ENCODE assay signal across 1 cellular context in the genomic region with DNA sequence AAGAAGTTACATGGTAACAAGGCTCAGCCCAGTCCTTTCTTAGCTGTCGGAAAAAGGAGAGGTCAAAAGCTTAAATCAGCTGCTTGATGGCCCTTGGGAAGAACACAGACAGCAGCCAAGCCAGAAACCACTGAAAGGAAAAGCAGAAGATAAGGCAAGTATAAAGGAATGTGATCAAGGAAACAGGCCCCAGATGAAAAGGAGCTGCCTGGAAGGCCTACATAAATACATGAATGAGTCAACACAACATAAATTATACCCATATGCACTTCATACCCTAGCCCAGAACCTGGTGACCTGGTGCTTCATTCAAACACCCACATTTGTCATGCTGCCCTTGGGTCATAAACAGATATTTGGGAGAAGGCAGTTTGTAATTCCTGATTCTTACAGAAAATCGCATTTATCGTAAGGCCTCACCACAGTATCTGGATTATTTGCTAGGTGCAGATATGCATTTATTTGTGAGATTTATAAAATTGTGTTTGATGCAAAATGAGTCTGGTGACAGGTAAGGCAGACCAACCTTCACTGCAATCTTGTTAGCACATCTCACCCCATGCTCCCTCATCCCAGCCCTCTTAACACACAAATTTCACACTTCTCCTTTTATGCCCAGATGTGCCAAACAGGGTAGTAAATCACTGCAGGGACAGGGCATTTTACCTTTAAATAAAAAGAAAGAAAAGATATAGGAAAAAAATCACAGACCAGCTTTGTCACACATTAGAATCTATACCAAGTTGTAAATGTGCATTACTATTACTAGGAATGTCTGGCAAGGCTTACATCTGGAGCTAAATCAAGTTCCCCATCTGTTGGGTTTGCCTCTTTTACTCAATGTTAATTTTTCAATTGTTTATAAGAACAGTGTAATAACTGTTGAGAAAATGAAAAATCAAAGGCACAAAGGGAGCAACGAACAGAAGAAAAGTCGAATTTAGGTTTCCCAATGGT.
TF ChIP-seq lines count a peak whose summit lies in the region.

No MANE protein-coding gene starts in this region.

TF ChIP-seq in SK-N-SH, 30 proteins besides CTCF, POLR2A, EP300 and RAD21 (continued from another document):
- TF ChIP-seq, protein P1, sequence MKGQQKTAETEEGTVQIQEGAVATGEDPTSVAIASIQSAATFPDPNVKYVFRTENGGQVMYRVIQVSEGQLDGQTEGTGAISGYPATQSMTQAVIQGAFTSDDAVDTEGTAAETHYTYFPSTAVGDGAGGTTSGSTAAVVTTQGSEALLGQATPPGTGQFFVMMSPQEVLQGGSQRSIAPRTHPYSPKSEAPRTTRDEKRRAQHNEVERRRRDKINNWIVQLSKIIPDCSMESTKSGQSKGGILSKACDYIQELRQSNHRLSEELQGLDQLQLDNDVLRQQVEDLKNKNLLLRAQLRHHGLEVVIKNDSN (IDR thresholded peaks at IDR 0.05; ENCODE audit: borderline replicate concordance, low read depth): no peak
- peak; percentile 63; the same call in 1 of the 2 replicates for TF ChIP-seq SIN3A (IDR thresholded peaks at IDR 0.05; ENCODE audit: borderline replicate concordance, low read depth, low read length)
- no peak for TF ChIP-seq FOXJ3 (CRISPR knock-in tag; IDR thresholded peaks at IDR 0.05)
- no peak for TF ChIP-seq NRF1 (IDR thresholded peaks at IDR 0.05; ENCODE audit: low read depth, low read length)
- TF ChIP-seq, protein P2, sequence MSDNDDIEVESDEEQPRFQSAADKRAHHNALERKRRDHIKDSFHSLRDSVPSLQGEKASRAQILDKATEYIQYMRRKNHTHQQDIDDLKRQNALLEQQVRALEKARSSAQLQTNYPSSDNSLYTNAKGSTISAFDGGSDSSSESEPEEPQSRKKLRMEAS (IDR thresholded peaks at IDR 0.05; ENCODE audit: low read depth): peak; percentile 54; the same call in 1 of the 2 replicates
- TF ChIP-seq JUND (IDR thresholded peaks at IDR 0.05): peak; percentile 72
- peak; percentile 74 for TF ChIP-seq NFIC (IDR thresholded peaks at IDR 0.05; ENCODE audit: borderline replicate concordance)
- no peak for TF ChIP-seq GABPA (IDR thresholded peaks at IDR 0.05; ENCODE audit: low read depth)
- TF ChIP-seq, protein P3, sequence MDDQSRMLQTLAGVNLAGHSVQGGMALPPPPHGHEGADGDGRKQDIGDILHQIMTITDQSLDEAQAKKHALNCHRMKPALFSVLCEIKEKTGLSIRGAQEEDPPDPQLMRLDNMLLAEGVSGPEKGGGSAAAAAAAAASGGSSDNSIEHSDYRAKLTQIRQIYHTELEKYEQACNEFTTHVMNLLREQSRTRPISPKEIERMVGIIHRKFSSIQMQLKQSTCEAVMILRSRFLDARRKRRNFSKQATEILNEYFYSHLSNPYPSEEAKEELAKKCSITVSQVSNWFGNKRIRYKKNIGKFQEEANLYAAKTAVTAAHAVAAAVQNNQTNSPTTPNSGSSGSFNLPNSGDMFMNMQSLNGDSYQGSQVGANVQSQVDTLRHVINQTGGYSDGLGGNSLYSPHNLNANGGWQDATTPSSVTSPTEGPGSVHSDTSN (IDR thresholded peaks at IDR 0.05): peak; percentile 80
- peak; percentile 92 for TF ChIP-seq TCF12 (IDR thresholded peaks at IDR 0.05)
- TF ChIP-seq RXRA (IDR thresholded peaks at IDR 0.05; ENCODE audit: borderline replicate concordance, low read depth): peak; percentile 89; the same call in 1 of the 2 replicates
- no peak; the same call in 1 of the 2 replicates for TF ChIP-seq MEF2A (IDR thresholded peaks at IDR 0.05; ENCODE audit: borderline replicate concordance, low read depth)
TF ChIP-seq in SK-N-SH: peak in this region for 11.
